1 cellular context compared by ENCODE assay signal in the genomic region with DNA sequence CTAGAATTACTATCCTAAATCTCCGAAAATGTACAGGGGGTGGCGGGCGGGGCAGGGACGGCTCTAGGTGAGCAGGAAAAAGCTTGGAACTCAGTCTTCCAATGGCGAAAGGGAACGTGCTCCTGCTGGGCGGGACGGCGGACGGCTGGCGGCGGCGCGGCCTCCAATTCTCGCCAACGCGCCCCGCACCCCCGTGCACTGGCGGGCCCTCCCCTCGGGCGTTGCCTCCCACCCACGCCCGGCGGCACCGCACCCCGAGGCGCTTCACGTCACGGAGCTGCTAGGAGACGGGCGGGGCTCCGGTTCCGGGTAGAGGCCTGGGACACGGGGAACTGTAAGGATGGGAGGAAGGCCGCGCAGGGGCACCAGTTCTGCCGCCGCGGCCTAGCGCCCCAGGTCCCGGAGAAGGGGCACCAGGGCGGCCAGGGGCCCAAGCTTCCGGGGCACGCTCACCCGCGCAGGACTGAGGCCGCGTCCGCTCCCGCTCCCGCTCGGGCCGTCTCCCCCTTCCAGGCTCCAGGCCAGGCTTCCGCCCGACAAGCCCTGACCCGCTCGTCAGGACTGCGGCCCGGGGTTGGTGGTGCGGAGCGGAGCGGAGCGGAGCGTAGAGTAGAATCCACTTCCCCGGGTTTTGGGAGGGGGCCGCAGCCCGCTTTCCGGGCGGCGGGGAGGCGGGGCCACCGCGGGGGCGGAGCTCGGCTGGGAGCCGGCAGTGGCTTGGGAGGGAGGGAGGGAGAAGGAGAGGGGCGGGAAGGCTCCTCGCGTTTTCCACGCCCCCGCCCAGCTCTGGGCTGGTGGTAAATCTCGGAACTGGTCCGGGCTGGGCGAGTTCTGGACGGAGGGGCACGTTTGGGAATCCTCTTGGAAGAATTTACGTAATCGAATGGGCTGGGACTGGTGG.
TF ChIP-seq lines count a peak whose summit lies in the region.

TSS of gene DDX59 (minus strand) at position 594 of the 901 bp plus-strand sequence. CDS start 3,167 bp downstream, outside the sequence.

TF ChIP-seq in HepG2, 621 proteins besides CTCF, POLR2A, EP300 and RAD21 (continued from another document and continues in another):
- TF ChIP-seq, protein P1, sequence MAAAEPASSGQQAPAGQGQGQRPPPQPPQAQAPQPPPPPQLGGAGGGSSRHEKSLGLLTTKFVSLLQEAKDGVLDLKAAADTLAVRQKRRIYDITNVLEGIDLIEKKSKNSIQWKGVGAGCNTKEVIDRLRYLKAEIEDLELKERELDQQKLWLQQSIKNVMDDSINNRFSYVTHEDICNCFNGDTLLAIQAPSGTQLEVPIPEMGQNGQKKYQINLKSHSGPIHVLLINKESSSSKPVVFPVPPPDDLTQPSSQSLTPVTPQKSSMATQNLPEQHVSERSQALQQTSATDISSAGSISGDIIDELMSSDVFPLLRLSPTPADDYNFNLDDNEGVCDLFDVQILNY (CRISPR knock-in tag; conservative IDR thresholded peaks at IDR 0.05): peak; percentile 58
- TF ChIP-seq MYC (CRISPR knock-in tag; IDR thresholded peaks at IDR 0.05; ENCODE audit: borderline replicate concordance) (peak; percentile 70), MAX (IDR thresholded peaks at IDR 0.05) (peak; percentile 81), ZNF256 (CRISPR knock-in tag; conservative IDR thresholded peaks at IDR 0.05) (no peak), ZFP62 (CRISPR knock-in tag; IDR thresholded peaks at IDR 0.05) (no peak), ZNF343 (CRISPR knock-in tag; IDR thresholded peaks at IDR 0.05) (peak; percentile 80; the same call in 1 of the 2 replicates), ZNF292 (CRISPR knock-in tag; IDR thresholded peaks at IDR 0.05; ENCODE audit: borderline replicate concordance, low read depth) (no peak), ZNF329 (CRISPR knock-in tag; IDR thresholded peaks at IDR 0.05; ENCODE audit: low read depth) (no peak; the same call in none of the 2 replicates), RARG (CRISPR knock-in tag; IDR thresholded peaks at IDR 0.05; ENCODE audit: low read depth) (no peak), ZSCAN29 (CRISPR knock-in tag; conservative IDR thresholded peaks at IDR 0.05) (no peak; the same call in 1 of the 2 replicates), MTERF4 (CRISPR knock-in tag; IDR thresholded peaks at IDR 0.05) (peak; percentile 75; the same call in 1 of the 2 replicates), KDM6A (CRISPR knock-in tag; IDR thresholded peaks at IDR 0.05; ENCODE audit: low read depth) (no peak), THAP11 (CRISPR knock-in tag; IDR thresholded peaks at IDR 0.05) (peak; percentile 71), ZNF274 (CRISPR knock-in tag; IDR thresholded peaks at IDR 0.05) (peak; percentile 91), ZBTB26 (CRISPR knock-in tag; IDR thresholded peaks at IDR 0.05; ENCODE audit: borderline replicate concordance) (peak; percentile 61; the same call in 1 of the 2 replicates), HOXA7 (CRISPR knock-in tag; IDR thresholded peaks at IDR 0.05) (no peak), ONECUT2 (CRISPR knock-in tag; IDR thresholded peaks at IDR 0.05) (no peak), ARID5B (CRISPR knock-in tag; IDR thresholded peaks at IDR 0.05) (peak; percentile 73), ISL2 (CRISPR knock-in tag; IDR thresholded peaks at IDR 0.05) (0 out of 2 replicates have a peak, but pooled peaks have one; percentile 32), ZNF580 (CRISPR knock-in tag; IDR thresholded peaks at IDR 0.05; ENCODE audit: borderline replicate concordance, low read depth) (peak; percentile 68; the same call in 1 of the 2 replicates), KDM2A (CRISPR knock-in tag; IDR thresholded peaks at IDR 0.05; ENCODE audit: borderline replicate concordance, low read depth) (peak; percentile 81), HMG20A (CRISPR knock-in tag; IDR thresholded peaks at IDR 0.05; ENCODE audit: borderline replicate concordance) (peak; percentile 21; the same call in 1 of the 2 replicates), HIVEP1 (CRISPR knock-in tag; IDR thresholded peaks at IDR 0.05) (peak; percentile 40; the same call in 1 of the 2 replicates), MTA3 (CRISPR knock-in tag; IDR thresholded peaks at IDR 0.05) (no peak), NFKBIZ (CRISPR knock-in tag; IDR thresholded peaks at IDR 0.05) (no peak), ZNF703 (CRISPR knock-in tag; IDR thresholded peaks at IDR 0.05; ENCODE audit: borderline replicate concordance) (peak; percentile 91; the same call in 1 of the 2 replicates), HNF1B (CRISPR knock-in tag; IDR thresholded peaks at IDR 0.05) (no peak), ZNF724P (CRISPR knock-in tag; IDR thresholded peaks at IDR 0.05; ENCODE audit: borderline replicate concordance) (0 out of 2 replicates have a peak, but pooled peaks have one; percentile 31), HNRNPH1 (optimal IDR thresholded peaks at IDR 0.05; ENCODE audit: low read depth, low read length) (no peak), CCDC6 (CRISPR knock-in tag; IDR thresholded peaks at IDR 0.05) (peak; percentile 46; the same call in 1 of the 2 replicates), MXD3 (CRISPR knock-in tag; IDR thresholded peaks at IDR 0.05) (peak; percentile 84; the same call in 1 of the 2 replicates), ZMYM2 (CRISPR knock-in tag; IDR thresholded peaks at IDR 0.05) (peak; percentile 62; the same call in 1 of the 2 replicates), DR1 (CRISPR knock-in tag; IDR thresholded peaks at IDR 0.05) (peak; percentile 80), RFXAP (CRISPR knock-in tag; IDR thresholded peaks at IDR 0.05; ENCODE audit: borderline replicate concordance) (peak; percentile 42; the same call in 1 of the 2 replicates)
- TF ChIP-seq, protein P2, sequence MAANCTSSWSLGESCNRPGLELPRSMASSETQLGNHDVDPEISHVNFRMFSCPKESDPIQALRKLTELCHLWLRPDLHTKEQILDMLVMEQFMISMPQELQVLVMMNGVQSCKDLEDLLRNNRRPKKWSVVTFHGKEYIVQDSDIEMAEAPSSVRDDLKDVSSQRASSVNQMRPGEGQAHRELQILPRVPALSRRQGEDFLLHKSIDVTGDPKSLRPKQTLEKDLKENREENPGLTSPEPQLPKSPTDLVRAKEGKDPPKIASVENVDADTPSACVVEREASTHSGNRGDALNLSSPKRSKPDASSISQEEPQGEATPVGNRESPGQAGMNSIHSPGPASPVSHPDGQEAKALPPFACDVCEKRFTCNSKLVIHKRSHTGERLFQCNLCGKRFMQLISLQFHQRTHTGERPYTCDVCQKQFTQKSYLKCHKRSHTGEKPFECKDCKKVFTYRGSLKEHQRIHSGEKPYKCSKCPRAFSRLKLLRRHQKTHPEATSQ (CRISPR knock-in tag; IDR thresholded peaks at IDR 0.05; ENCODE audit: borderline replicate concordance): no peak
- TF ChIP-seq, protein P3, sequence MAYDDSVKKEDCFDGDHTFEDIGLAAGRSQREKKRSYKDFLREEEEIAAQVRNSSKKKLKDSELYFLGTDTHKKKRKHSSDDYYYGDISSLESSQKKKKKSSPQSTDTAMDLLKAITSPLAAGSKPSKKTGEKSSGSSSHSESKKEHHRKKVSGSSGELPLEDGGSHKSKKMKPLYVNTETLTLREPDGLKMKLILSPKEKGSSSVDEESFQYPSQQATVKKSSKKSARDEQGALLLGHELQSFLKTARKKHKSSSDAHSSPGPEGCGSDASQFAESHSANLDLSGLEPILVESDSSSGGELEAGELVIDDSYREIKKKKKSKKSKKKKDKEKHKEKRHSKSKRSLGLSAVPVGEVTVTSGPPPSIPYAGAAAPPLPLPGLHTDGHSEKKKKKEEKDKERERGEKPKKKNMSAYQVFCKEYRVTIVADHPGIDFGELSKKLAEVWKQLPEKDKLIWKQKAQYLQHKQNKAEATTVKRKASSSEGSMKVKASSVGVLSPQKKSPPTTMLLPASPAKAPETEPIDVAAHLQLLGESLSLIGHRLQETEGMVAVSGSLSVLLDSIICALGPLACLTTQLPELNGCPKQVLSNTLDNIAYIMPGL (CRISPR knock-in tag; IDR thresholded peaks at IDR 0.05; ENCODE audit: borderline replicate concordance in 1 of 2, low read depth in 1 of 2): peak; percentile 81 to 82
- TF ChIP-seq, protein P4, sequence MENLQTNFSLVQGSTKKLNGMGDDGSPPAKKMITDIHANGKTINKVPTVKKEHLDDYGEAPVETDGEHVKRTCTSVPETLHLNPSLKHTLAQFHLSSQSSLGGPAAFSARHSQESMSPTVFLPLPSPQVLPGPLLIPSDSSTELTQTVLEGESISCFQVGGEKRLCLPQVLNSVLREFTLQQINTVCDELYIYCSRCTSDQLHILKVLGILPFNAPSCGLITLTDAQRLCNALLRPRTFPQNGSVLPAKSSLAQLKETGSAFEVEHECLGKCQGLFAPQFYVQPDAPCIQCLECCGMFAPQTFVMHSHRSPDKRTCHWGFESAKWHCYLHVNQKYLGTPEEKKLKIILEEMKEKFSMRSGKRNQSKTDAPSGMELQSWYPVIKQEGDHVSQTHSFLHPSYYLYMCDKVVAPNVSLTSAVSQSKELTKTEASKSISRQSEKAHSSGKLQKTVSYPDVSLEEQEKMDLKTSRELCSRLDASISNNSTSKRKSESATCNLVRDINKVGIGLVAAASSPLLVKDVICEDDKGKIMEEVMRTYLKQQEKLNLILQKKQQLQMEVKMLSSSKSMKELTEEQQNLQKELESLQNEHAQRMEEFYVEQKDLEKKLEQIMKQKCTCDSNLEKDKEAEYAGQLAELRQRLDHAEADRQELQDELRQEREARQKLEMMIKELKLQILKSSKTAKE (CRISPR knock-in tag; IDR thresholded peaks at IDR 0.05; ENCODE audit: borderline replicate concordance): no peak
- TF ChIP-seq, protein P5, sequence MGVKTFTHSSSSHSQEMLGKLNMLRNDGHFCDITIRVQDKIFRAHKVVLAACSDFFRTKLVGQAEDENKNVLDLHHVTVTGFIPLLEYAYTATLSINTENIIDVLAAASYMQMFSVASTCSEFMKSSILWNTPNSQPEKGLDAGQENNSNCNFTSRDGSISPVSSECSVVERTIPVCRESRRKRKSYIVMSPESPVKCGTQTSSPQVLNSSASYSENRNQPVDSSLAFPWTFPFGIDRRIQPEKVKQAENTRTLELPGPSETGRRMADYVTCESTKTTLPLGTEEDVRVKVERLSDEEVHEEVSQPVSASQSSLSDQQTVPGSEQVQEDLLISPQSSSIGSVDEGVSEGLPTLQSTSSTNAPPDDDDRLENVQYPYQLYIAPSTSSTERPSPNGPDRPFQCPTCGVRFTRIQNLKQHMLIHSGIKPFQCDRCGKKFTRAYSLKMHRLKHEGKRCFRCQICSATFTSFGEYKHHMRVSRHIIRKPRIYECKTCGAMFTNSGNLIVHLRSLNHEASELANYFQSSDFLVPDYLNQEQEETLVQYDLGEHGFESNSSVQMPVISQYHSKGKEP (CRISPR knock-in tag; IDR thresholded peaks at IDR 0.05): 0 out of 2 replicates have a peak, but pooled peaks have one; percentile 62
